Comparison of ENCODE assay signal across 8 cellular contexts in the genomic region with DNA sequence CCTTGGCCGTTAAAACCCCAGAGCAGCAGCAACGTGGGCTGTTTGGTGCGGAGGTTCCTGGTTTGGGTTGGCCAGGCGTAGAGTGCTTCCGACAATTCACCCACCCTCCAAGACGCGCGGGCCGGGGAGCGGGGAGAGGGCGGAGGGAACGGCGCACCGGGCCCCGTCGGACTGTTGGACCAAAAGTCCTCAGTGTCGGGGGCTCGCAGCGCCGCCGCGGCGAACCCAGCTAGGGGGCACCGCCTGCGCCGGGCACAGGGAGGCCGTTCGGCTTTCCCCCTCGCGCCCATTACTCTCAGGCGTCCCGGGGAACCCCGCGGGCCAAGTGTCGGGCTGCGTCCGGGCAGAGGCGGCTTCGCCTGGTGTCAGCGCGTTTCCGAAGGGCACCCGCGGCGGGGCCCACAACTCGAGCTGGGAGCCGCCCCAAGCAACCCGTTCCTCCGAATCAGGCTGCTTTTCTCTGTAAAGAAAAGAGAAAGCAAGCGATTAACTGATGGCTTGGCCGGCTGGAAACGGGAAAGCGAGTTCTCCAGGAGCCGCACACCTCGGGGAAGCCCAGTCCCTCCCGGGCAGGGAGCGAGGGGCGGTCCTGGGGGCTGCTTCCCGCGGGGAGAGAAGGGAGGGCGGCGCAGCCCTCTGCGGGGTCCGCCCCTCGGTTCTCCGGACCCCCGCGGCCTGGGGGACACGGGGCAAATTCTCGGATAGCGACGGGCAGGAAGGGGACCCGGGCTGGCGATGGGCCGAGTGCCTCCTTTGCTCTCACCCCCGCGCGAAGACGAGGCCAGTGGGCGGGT.
DNase-seq lines count a peak whose midpoint lies in the region; ATAC-seq and TF ChIP-seq lines count a peak whose summit lies in the region.

No MANE protein-coding gene starts in this region.

- H3K27me3 ChIP-seq in dorsolateral prefrontal cortex: peaks cover 0 to 22% (median 0%) of the 10 kb centered on the region in 45 donors

- intact Hi-C loops in dorsolateral prefrontal cortex (cut with DNase I): loop anchor here in 1 of 2 donors (10.0 kb wide), 1 partner anchor 194 kb away; no protein-coding TSS in a partner anchor

- ATAC-seq in activated CD4-positive, CD25-positive, alpha-beta regulatory T cell treated with anti-CD3 and anti-CD28 coated beads, Interleukin-2, amount 50 U/mL, for 24 hours: peak; percentile 32 to 45
- ATAC-seq in HG03442 (IDR thresholded peaks at IDR 0.05; ENCODE audit: unreplicated experiment): no peak

- peak overlapping the region in 58 of 59 donors; percentile 6 to 95 (median 88) for H3K27ac ChIP-seq in dorsolateral prefrontal cortex

- DNase-seq in DMS79 treated with DMSO at 0.1 percent for 48 hours (lab: John Stamatoyannopoulos, UW) (peak; percentile 13), DMS79 (lab: John Stamatoyannopoulos, UW) (no peak), dorsolateral prefrontal cortex (peak in 4 of 10 donors; percentile 38 to 60 (median 56)), medulla oblongata (ENCODE audit: extremely low spot score) (peak; percentile 21), hippocampal formation (lab: John Stamatoyannopoulos, UW) (no peak)
- peak in 4 of 6 experiments; percentile 31 to 47 (median 42) for DNase-seq in stimulated activated naive CD4-positive, alpha-beta T cell (lab: John Stamatoyannopoulos, UW)

- H3K4me3 ChIP-seq in dorsolateral prefrontal cortex: peak overlapping the region; percentile 46 to 85 (median 69)

- peak in 3 of 56 donors; percentile 9 to 14 (median 10) for TF ChIP-seq CTCF in dorsolateral prefrontal cortex (IDR thresholded peaks at IDR 0.05 in 54 of 56, conservative IDR thresholded peaks at IDR 0.05 in 2 of 56; ENCODE audit: low read depth in 1 of 56, partially characterized antibody in 56 of 56)

Comparison
In these comparisons a context has a peak if more than half of its experiments do, and no peak if none do; other contexts are left out.
1. DNase-seq: peak in DMS79 treated with DMSO at 0.1 percent for 48 hours (single experiment), medulla oblongata (single experiment) and stimulated activated naive CD4-positive, alpha-beta T cell (4 of 6); none in DMS79 (single experiment) and hippocampal formation (0 of 2).